In the genomic region with DNA sequence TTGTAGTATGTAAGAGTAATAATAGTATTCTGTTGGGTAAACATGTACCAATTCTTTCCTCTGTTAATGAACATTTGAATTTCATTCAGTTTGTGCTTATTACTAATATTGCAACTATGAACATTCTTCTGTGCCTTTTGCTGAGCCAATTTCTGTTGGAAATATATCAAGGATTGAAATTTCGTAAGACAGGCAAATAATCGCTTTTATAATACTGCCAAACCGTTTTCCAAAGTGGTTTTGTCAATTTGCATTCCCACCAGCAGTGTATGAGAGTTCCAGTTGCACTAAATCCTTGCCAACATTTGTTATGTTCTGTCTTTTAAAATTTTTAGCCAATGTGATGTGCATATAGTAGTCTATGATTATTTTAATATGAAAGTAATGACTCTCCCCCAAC, we compare ENCODE assay signal across 23 cellular contexts. TPM values are rescaled to one million over a fixed set of nuclear protein-coding genes. Genes with fewer than 3 reads are reported as not detected.
"Had no signal": no experiment of that assay in that cellular context is flagged by ENCODE, and none has a peak within 500 bp of the region (broad histone marks: within the 10 kb centered on the region; RNA-seq: fewer than 3 reads in every experiment).

No MANE protein-coding gene starts in this region.

- ATAC-seq: esophagus mucosa; heart left ventricle; left colon; psoas muscle; stimulated activated effector memory CD8-positive, alpha-beta T cell treated with anti-CD3 and anti-CD28 coated beads, Interleukin-12 subunit alpha, Interleukin-12 subunit beta, amount 100 ng/mL, for 72 hours; upper lobe of right lung had no signal

- H3K27ac ChIP-seq: heart left ventricle, psoas muscle, sigmoid colon, testis, tibial nerve, upper lobe of right lung, vagina had no signal

- DNase-seq: effector memory CD4-positive, alpha-beta T cell; heart left ventricle; hippocampal formation; left colon; mesendoderm; naive B cell; occipital lobe; psoas muscle; retina; sigmoid colon; small intestine; stimulated activated CD4-positive, alpha-beta T cell treated with anti-CD3 and anti-CD28 coated beads, Interleukin-12 subunit alpha, Interleukin-12 subunit beta, amount 100 ng/mL, for 4 hours; stimulated activated CD4-positive, alpha-beta T cell treated with anti-CD3 and anti-CD28 coated beads, Interleukin-2, amount 100 ng/mL, for 48 hours; testis; upper lobe of right lung had no signal

- H3K4me3 ChIP-seq: heart left ventricle, psoas muscle, sigmoid colon, testis, tibial nerve, upper lobe of right lung, vagina had no signal

RNA-seq across cellular contexts. Expression of gene MAGEB17, which starts 38.6 kb away (rescaled TPM):
- total RNA-seq: esophagus mucosa, frontal cortex, kidney epithelial cell, left colon, liver, lung microvascular endothelial cell, tibial nerve, upper lobe of right lung, vagina had no signal
